In genomic region chrX:146238173-146238572, GRCh38 we compare ENCODE assay signal across 22 cellular contexts.
"Had no signal": no experiment of that assay in that cellular context is flagged by ENCODE, and none has a peak within 500 bp of the region (broad histone marks: within the 10 kb centered on the region; RNA-seq: fewer than 3 reads in every experiment).

No MANE protein-coding gene starts in this region.

- H3K4me3 Mint-ChIP-seq: IgD-negative memory B cell had no signal

- H3K36me3 ChIP-seq: SJCRH30 had no signal

- H3K27ac Mint-ChIP-seq: IgD-negative memory B cell had no signal

- H3K27me3 Mint-ChIP-seq: IgD-negative memory B cell had no signal

- H3K4me2 ChIP-seq: KMS-11 had no signal

- H3K27ac ChIP-seq: KMS-11, RWPE1, SJCRH30 had no signal

- H3K4me1 ChIP-seq: SJCRH30 had no signal

- ATAC-seq: K562, Panc1, SK-N-SH treated with all-trans-retinoic acid at 6 μM for 48 hours had no signal

- H3K36me3 Mint-ChIP-seq: IgD-negative memory B cell had no signal

- H3K9me3 ChIP-seq: SJCRH30 had no signal

- H3K4me3 ChIP-seq: K562, SJCRH30 had no signal

- DNase-seq: Kasumi-1, MV-4-11, NCI-H1048, NCI-H1105, NCI-H1436 treated with DMSO at 0.1 percent for 48 hours, NCI-H1694, NCI-H2029, NCI-H2081 treated with DMSO at 0.1 percent for 48 hours, NCI-H2171, NCI-H226, NCI-H446, NCI-H510A, NCI-H524 treated with DMSO at 0.1 percent for 48 hours, NCI-H69, SHP77 treated with DMSO at 0.1 percent for 48 hours, SJCRH30 had no signal

- H3K4me1 Mint-ChIP-seq: IgD-negative memory B cell had no signal

- H3K9ac ChIP-seq: KMS-11 had no signal

- H3K27me3 ChIP-seq: SJCRH30 had no signal
